In genomic region chr2:186984966-186985365, GRCh38 we compare ENCODE assay signal across 17 cellular contexts.
A peak's percentile ranks its signal among the peaks of the same experiment; 100 is the strongest.
DNase-seq lines count a peak whose midpoint lies in the region; ATAC-seq and TF ChIP-seq lines count a peak whose summit lies in the region.
"Had no signal": no experiment of that assay in that cellular context is flagged by ENCODE, and none has a peak within 500 bp of the region (broad histone marks: within the 10 kb centered on the region; RNA-seq: fewer than 3 reads in every experiment).

No MANE protein-coding gene starts in this region.

- H3K9me3 ChIP-seq in MM.1S (replicated peaks; ENCODE audit: insufficient read depth, low read length) (no peaks in the 10 kb centered on the region), esophagus muscularis mucosa (peaks cover 0 to 12% (median 2%) of the 10 kb centered on the region in 4 donors)
- H3K9me3 ChIP-seq: BE2C had no signal

- intact Hi-C loops in esophagus muscularis mucosa (cut with DNase I), result no loop called here

- H3K9me2 ChIP-seq in MM.1S (replicated peaks; ENCODE audit: insufficient read depth, low read length), result no peaks in the 10 kb centered on the region

- H3K27me3 ChIP-seq in MM.1S (replicated peaks; ENCODE audit: insufficient read depth, low read length) (no peaks in the 10 kb centered on the region), esophagus muscularis mucosa (no peaks in the 10 kb centered on the region)
- H3K27me3 ChIP-seq: BE2C had no signal

- H3K36me3 ChIP-seq in MM.1S (replicated peaks; ENCODE audit: insufficient read depth, low read length) (no peaks in the 10 kb centered on the region), esophagus muscularis mucosa (no peaks in the 10 kb centered on the region)
- H3K36me3 ChIP-seq: BE2C had no signal

- H2AFZ ChIP-seq in MM.1S (ENCODE audit: low read length), result peak overlapping the region; percentile 28
- H2AFZ ChIP-seq: GM23248 had no signal

- no peaks in the 10 kb centered on the region for H3K36me3 Mint-ChIP-seq in activated naive CD8-positive, alpha-beta T cell treated with anti-CD3 and anti-CD28 coated beads for 36 hours
- H3K36me3 Mint-ChIP-seq in stimulated activated naive B cell treated with anti-CD40 and anti-IgM and Interleukin-4, amounts not matched to agents 10 μg/mL and 1 μg/mL and 100 μg/mL, for 72 hours, result peaks cover 0 to 4% of the 10 kb centered on the region in 2 donors
- H3K36me3 Mint-ChIP-seq: CD4-positive, alpha-beta memory T cell had no signal

- no peak overlapping the region for H3K9ac ChIP-seq in MM.1S (ENCODE audit: low read length)
- H3K9ac ChIP-seq: GM23248 had no signal

- H3F3A ChIP-seq in MM.1S (ENCODE audit: insufficient read depth, low read length), result peaks cover 7% of the 10 kb centered on the region

- peaks cover 32% of the 10 kb centered on the region for H3K4me1 ChIP-seq in MM.1S (ENCODE audit: low read length)
- H3K4me1 ChIP-seq in esophagus muscularis mucosa, result no peaks in the 10 kb centered on the region
- H3K4me1 ChIP-seq: A549, BE2C had no signal

- H3K27me3 Mint-ChIP-seq in activated naive CD8-positive, alpha-beta T cell treated with anti-CD3 and anti-CD28 coated beads for 36 hours, result no peaks in the 10 kb centered on the region
- H3K27me3 Mint-ChIP-seq in stimulated activated naive B cell treated with anti-CD40 and anti-IgM and Interleukin-4, amounts not matched to agents 10 μg/mL and 1 μg/mL and 100 μg/mL, for 72 hours, result no peaks in the 10 kb centered on the region
- H3K27me3 Mint-ChIP-seq: CD4-positive, alpha-beta memory T cell had no signal

- ATAC-seq in HG02884 (IDR thresholded peaks at IDR 0.05; ENCODE audit: unreplicated experiment), result no peak
- no peak for ATAC-seq in stimulated activated naive B cell treated with anti-CD40 and anti-IgM and Interleukin-4, amounts not matched to agents 10 μg/mL and 1 μg/mL and 100 μg/mL, for 72 hours (replicated peaks)
- ATAC-seq: A549, HCT116 had no signal

- WGBS in esophagus muscularis mucosa, result 85% methylated on average over 2 of the region's 2 CpGs

- H4K20me1 ChIP-seq in MM.1S (ENCODE audit: insufficient read depth, low read length), result no peaks in the 10 kb centered on the region

- H3K4me3 ChIP-seq in MM.1S (ENCODE audit: low read length), result no peak overlapping the region
- no peak overlapping the region for H3K4me3 ChIP-seq in esophagus muscularis mucosa
- H3K4me3 ChIP-seq: A549, GM23248 had no signal

- no peak overlapping the region for H3K27ac Mint-ChIP-seq in activated naive CD8-positive, alpha-beta T cell treated with anti-CD3 and anti-CD28 coated beads for 36 hours
- H3K27ac Mint-ChIP-seq in stimulated activated naive B cell treated with anti-CD40 and anti-IgM and Interleukin-4, amounts not matched to agents 10 μg/mL and 1 μg/mL and 100 μg/mL, for 72 hours, result no peak overlapping the region
- H3K27ac Mint-ChIP-seq: CD4-positive, alpha-beta memory T cell had no signal

- H3K79me2 ChIP-seq in MM.1S (ENCODE audit: low read length), result no peaks in the 10 kb centered on the region

- H3K27ac ChIP-seq in MM.1S (ENCODE audit: low read length), result peak overlapping the region; percentile 47; the same call in 1 of the 2 replicates
- no peak overlapping the region for H3K27ac ChIP-seq in esophagus muscularis mucosa (replicated peaks in 1 of 4)
- H3K27ac ChIP-seq: A549, C4-2B, GM23248 had no signal

- 0 out of 2 replicates have a peak overlapping the region, but pooled peaks have one; percentile 12 for H3K4me2 ChIP-seq in MM.1S (ENCODE audit: low read depth, low read length)
- H3K4me2 ChIP-seq: A549 had no signal

- DNase-seq in DMS53 treated with DMSO at 0.1 percent for 48 hours (lab: John Stamatoyannopoulos, UW; ENCODE audit: unreplicated experiment) (peak; percentile 76), MM.1S (no peak), NCI-H69 (lab: John Stamatoyannopoulos, UW) (peak; percentile 70), esophagus muscularis mucosa (ENCODE audit: extremely low spot score) (peak; percentile 74), NCI-H1092 (lab: John Stamatoyannopoulos, UW) (no peak)
- DNase-seq in activated naive CD8-positive, alpha-beta T cell treated with anti-CD3 and anti-CD28 coated beads for 36 hours, result no peak
- no peak for DNase-seq in stimulated activated naive B cell treated with anti-CD40 and anti-IgM and Interleukin-4, amounts not matched to agents 10 μg/mL and 1 μg/mL and 100 μg/mL, for 72 hours
- DNase-seq: BE2C; CD4-positive, alpha-beta memory T cell; DMS153; GF-D8; GM23248; IMR-90 had no signal

- peaks cover 2% of the 10 kb centered on the region for H3K9me3 Mint-ChIP-seq in activated naive CD8-positive, alpha-beta T cell treated with anti-CD3 and anti-CD28 coated beads for 36 hours
- H3K9me3 Mint-ChIP-seq in stimulated activated naive B cell treated with anti-CD40 and anti-IgM and Interleukin-4, amounts not matched to agents 10 μg/mL and 1 μg/mL and 100 μg/mL, for 72 hours, result peaks cover 8 to 17% of the 10 kb centered on the region in 2 donors

- TF ChIP-seq CTCF in MM.1S (IDR thresholded peaks at IDR 0.05; ENCODE audit: low read length) (no peak), esophagus muscularis mucosa (IDR thresholded peaks at IDR 0.05) (no peak)

- H3K4me3 Mint-ChIP-seq in activated naive CD8-positive, alpha-beta T cell treated with anti-CD3 and anti-CD28 coated beads for 36 hours, result no peak overlapping the region
- H3K4me3 Mint-ChIP-seq in stimulated activated naive B cell treated with anti-CD40 and anti-IgM and Interleukin-4, amounts not matched to agents 10 μg/mL and 1 μg/mL and 100 μg/mL, for 72 hours, result no peak overlapping the region
- H3K4me3 Mint-ChIP-seq: CD4-positive, alpha-beta memory T cell had no signal

- no peak for TF ChIP-seq EP300 in esophagus muscularis mucosa (IDR thresholded peaks at IDR 0.05)

- H3K4me1 Mint-ChIP-seq in activated naive CD8-positive, alpha-beta T cell treated with anti-CD3 and anti-CD28 coated beads for 36 hours, result no peaks in the 10 kb centered on the region
- no peaks in the 10 kb centered on the region for H3K4me1 Mint-ChIP-seq in stimulated activated naive B cell treated with anti-CD40 and anti-IgM and Interleukin-4, amounts not matched to agents 10 μg/mL and 1 μg/mL and 100 μg/mL, for 72 hours
- H3K4me1 Mint-ChIP-seq: CD4-positive, alpha-beta memory T cell had no signal

- no peak for TF ChIP-seq POLR2A in esophagus muscularis mucosa (IDR thresholded peaks at IDR 0.05; ENCODE audit: low read depth)

Comparison
In these comparisons a context has a peak if more than half of its experiments do, and no peak if none do; other contexts are left out.
1. DNase-seq: peak in DMS53 treated with DMSO at 0.1 percent for 48 hours (single experiment), NCI-H69 (single experiment) and esophagus muscularis mucosa (single experiment); none in MM.1S (single experiment), NCI-H1092 (single experiment), activated naive CD8-positive, alpha-beta T cell treated with anti-CD3 and anti-CD28 coated beads for 36 hours (single experiment) and stimulated activated naive B cell treated with anti-CD40 and anti-IgM and Interleukin-4, amounts not matched to agents 10 μg/mL and 1 μg/mL and 100 μg/mL, for 72 hours (single experiment).